Comparison of ENCODE assay signal across 1 cellular context in genomic region chr18:67926929-67927864, GRCh38.
TF ChIP-seq lines count a peak whose summit lies in the region.

No MANE protein-coding gene starts in this region.

TF ChIP-seq in IMR-90, 13 proteins besides CTCF, POLR2A, EP300 and RAD21 (continued from another document):
- TF ChIP-seq USF2 (IDR thresholded peaks at IDR 0.05; ENCODE audit: low read depth, low read length), result no peak
- no peak for TF ChIP-seq CEBPB (IDR thresholded peaks at IDR 0.05; ENCODE audit: low read depth, low read length)
- TF ChIP-seq SMC3 (IDR thresholded peaks at IDR 0.05; ENCODE audit: low read depth, low read length), result no peak
- TF ChIP-seq RFX5 (IDR thresholded peaks at IDR 0.05; ENCODE audit: low read depth, low read length), result no peak
- TF ChIP-seq FOS (IDR thresholded peaks at IDR 0.05; ENCODE audit: low read depth, low read length), result no peak
- no peak for TF ChIP-seq MAZ (IDR thresholded peaks at IDR 0.05; ENCODE audit: borderline replicate concordance, low read depth, low read length)
- no peak for TF ChIP-seq NFE2L2 (IDR thresholded peaks at IDR 0.05; ENCODE audit: low read depth, low read length)
